In genomic region chr13:107130516-107130915, GRCh38 we compare ENCODE assay signal across 23 cellular contexts.
DNase-seq lines count a peak whose midpoint lies in the region; ATAC-seq and TF ChIP-seq lines count a peak whose summit lies in the region.
"Had no signal": no experiment of that assay in that cellular context is flagged by ENCODE, and none has a peak within 500 bp of the region (broad histone marks: within the 10 kb centered on the region; RNA-seq: fewer than 3 reads in every experiment).

No MANE protein-coding gene starts in this region.

- H3K9me1 ChIP-seq in IMR-90 (ENCODE audit: insufficient read depth, low read length), result no peaks in the 10 kb centered on the region

- H3K4me1 Mint-ChIP-seq in neural progenitor cell, result peaks cover 14% of the 10 kb centered on the region
- H3K4me1 Mint-ChIP-seq: CD14-positive monocyte; CD4-positive, alpha-beta memory T cell; CD8-positive, alpha-beta memory T cell had no signal

- peak; percentile 66 for ATAC-seq in IMR-90 (ENCODE audit: low read depth)
- ATAC-seq: GM12878 had no signal

- H3K27ac ChIP-seq in IMR-90 (ENCODE audit: insufficient read depth, low read length) (no peak overlapping the region), neural progenitor cell (no peak overlapping the region), Karpas-422 (ENCODE audit: low read length) (no peak overlapping the region)
- H3K27ac ChIP-seq: BLaER1 had no signal

- no peak overlapping the region for H3K23ac ChIP-seq in IMR-90 (ENCODE audit: low read depth, low read length)

- H2BK120ac ChIP-seq in IMR-90 (ENCODE audit: low read depth, low read length), result no peak overlapping the region

- intact Hi-C loops in IMR-90 (cut with micrococcal nuclease), result no loop called here

- no peaks in the 10 kb centered on the region for H3K4me1 ChIP-seq in IMR-90 (ENCODE audit: control insufficient read depth, insufficient read depth, low read length)
- peaks cover 20% of the 10 kb centered on the region for H3K4me1 ChIP-seq in neural progenitor cell
- no peaks in the 10 kb centered on the region for H3K4me1 ChIP-seq in Karpas-422 (ENCODE audit: low read length)
- H3K4me1 ChIP-seq: BE2C, BLaER1 had no signal

- H2BK20ac ChIP-seq in IMR-90 (ENCODE audit: low read depth, low read length), result no peak overlapping the region

- no peak overlapping the region for H2BK15ac ChIP-seq in IMR-90 (ENCODE audit: low read depth, low read length)

- no TSS peak for BruUV-seq in IMR-90 (replicated peaks; lab: Mats Ljungman, UMichigan)

- H3K18ac ChIP-seq in IMR-90 (ENCODE audit: low read depth, low read length), result no peak overlapping the region

- no CpG with 5 or more reads among the region's 1 CpG for WGBS in IMR-90 (ENCODE audit: extremely low coverage in 2 of 2, insufficient read length in 1 of 2), 2 experiments

- H2AFZ ChIP-seq in IMR-90 (replicated peaks; ENCODE audit: low read length, poor library complexity), result no peak overlapping the region
- H2AFZ ChIP-seq in neural progenitor cell (replicated peaks), result no peak overlapping the region
- no peak overlapping the region for H2AFZ ChIP-seq in Karpas-422 (ENCODE audit: low read length)

- H3K79me1 ChIP-seq in IMR-90 (ENCODE audit: low read depth in 1 of 2, low read length in 2 of 2), result no peaks in the 10 kb centered on the region

- H4K20me1 ChIP-seq in IMR-90 (ENCODE audit: insufficient read depth, low read length), result no peaks in the 10 kb centered on the region
- H4K20me1 ChIP-seq in neural progenitor cell (ENCODE audit: low read depth), result no peaks in the 10 kb centered on the region
- no peaks in the 10 kb centered on the region for H4K20me1 ChIP-seq in Karpas-422 (ENCODE audit: insufficient read depth, low read depth, low read length)
- H4K20me1 ChIP-seq: BLaER1 had no signal

- H3K9ac ChIP-seq in IMR-90 (ENCODE audit: low read depth, low read length) (no peak overlapping the region), neural progenitor cell (no peak overlapping the region), Karpas-422 (ENCODE audit: low read length) (no peak overlapping the region)
- H3K9ac ChIP-seq: BLaER1 had no signal

- no peak overlapping the region for H3K27ac Mint-ChIP-seq in neural progenitor cell
- H3K27ac Mint-ChIP-seq: CD14-positive monocyte; CD4-positive, alpha-beta memory T cell; CD4-positive, CD25-positive, alpha-beta regulatory T cell; CD8-positive, alpha-beta memory T cell had no signal

- H2AK9ac ChIP-seq in IMR-90 (replicated peaks; ENCODE audit: low read depth, low read length, poor library complexity), result no peak overlapping the region

- no peaks in the 10 kb centered on the region for H3K9me2 ChIP-seq in Karpas-422 (replicated peaks; ENCODE audit: insufficient read depth, low read length)

- no peak overlapping the region for H3K56ac ChIP-seq in IMR-90 (ENCODE audit: extremely low read depth, insufficient read depth, low read length)

- no peak for TF ChIP-seq RAD21 in IMR-90 (IDR thresholded peaks at IDR 0.05; ENCODE audit: low read length)

- in situ Hi-C loops in IMR-90 (cut with MboI; ENCODE audit: low sequenced_read_pairs), result no loop called here

- no peak overlapping the region for H2BK5ac ChIP-seq in IMR-90 (ENCODE audit: low read depth, low read length, poor library complexity, severe bottlenecking)

- H3K9me3 Mint-ChIP-seq in neural progenitor cell, result peaks cover 39% of the 10 kb centered on the region

- H4K91ac ChIP-seq in IMR-90 (ENCODE audit: insufficient read depth, low read depth, low read length), result no peak overlapping the region

- no peak overlapping the region for H2AK5ac ChIP-seq in IMR-90 (ENCODE audit: low read depth, low read length)

- no peak overlapping the region for H3K14ac ChIP-seq in IMR-90 (replicated peaks; ENCODE audit: low read depth, low read length)

- peaks cover 8% of the 10 kb centered on the region for H3F3A ChIP-seq in neural progenitor cell (ENCODE audit: low read depth)

- no peak for TF ChIP-seq CTCF in IMR-90 (conservative IDR thresholded peaks at IDR 0.05; ENCODE audit: low read depth, low read length)
- no peak for TF ChIP-seq CTCF in neural progenitor cell (IDR thresholded peaks at IDR 0.05)

- H3K4me3 ChIP-seq in IMR-90 (ENCODE audit: insufficient read depth, low read depth, low read length) (no peak overlapping the region), neural progenitor cell (no peak overlapping the region), Karpas-422 (ENCODE audit: low read length) (no peak overlapping the region)
- H3K4me3 ChIP-seq: BLaER1, GM12878 had no signal

- H3K27me3 ChIP-seq in IMR-90 (ENCODE audit: control insufficient read depth, insufficient read depth, low read length) (peaks cover 5% of the 10 kb centered on the region), neural progenitor cell (no peaks in the 10 kb centered on the region), Karpas-422 (ENCODE audit: low read length) (no peaks in the 10 kb centered on the region)
- H3K27me3 ChIP-seq: BE2C, BLaER1 had no signal

- H3K4me3 Mint-ChIP-seq in neural progenitor cell, result no peak overlapping the region
- H3K4me3 Mint-ChIP-seq: CD14-positive monocyte; CD4-positive, alpha-beta memory T cell; CD4-positive, CD25-positive, alpha-beta regulatory T cell; CD8-positive, alpha-beta memory T cell had no signal

- no peak overlapping the region for H4K8ac ChIP-seq in IMR-90 (ENCODE audit: low read depth in 2 of 2, low read length in 2 of 2)

- H3K9me3 ChIP-seq in IMR-90 (ENCODE audit: control insufficient read depth, insufficient read depth, low read length), result no peaks in the 10 kb centered on the region
- H3K9me3 ChIP-seq in neural progenitor cell (ENCODE audit: low read depth), result no peaks in the 10 kb centered on the region
- H3K9me3 ChIP-seq in Karpas-422 (ENCODE audit: low read length), result no peaks in the 10 kb centered on the region; the same call in 1 of the 2 replicates
- H3K9me3 ChIP-seq: BE2C had no signal

- H3K4me2 ChIP-seq in IMR-90 (ENCODE audit: low read depth, low read length) (no peak overlapping the region), neural progenitor cell (no peak overlapping the region), Karpas-422 (ENCODE audit: low read depth, low read length, poor library complexity, severe bottlenecking) (no peak overlapping the region)
- H3K4me2 ChIP-seq: BLaER1 had no signal

- no peak overlapping the region for H3K4ac ChIP-seq in IMR-90 (ENCODE audit: low read depth, low read length)

- no peak overlapping the region for H4K5ac ChIP-seq in IMR-90 (ENCODE audit: low read depth, low read length)

- H3K36me3 ChIP-seq in IMR-90 (ENCODE audit: control insufficient read depth, insufficient read depth, low read length) (no peaks in the 10 kb centered on the region), neural progenitor cell (no peaks in the 10 kb centered on the region), Karpas-422 (ENCODE audit: insufficient read depth, low read length) (no peaks in the 10 kb centered on the region)
- H3K36me3 ChIP-seq: BE2C had no signal

- peaks cover 10% of the 10 kb centered on the region for H3K27me3 Mint-ChIP-seq in neural progenitor cell (ENCODE audit: insufficient read depth, low read depth)
- H3K27me3 Mint-ChIP-seq: CD4-positive, alpha-beta memory T cell; CD4-positive, CD25-positive, alpha-beta regulatory T cell had no signal

- CTCF ChIA-PET in IMR-90 (lab: Yijun Ruan, JAX), result no interaction called here

- H3K36me3 Mint-ChIP-seq in neural progenitor cell, result peaks cover 4% of the 10 kb centered on the region
- H3K36me3 Mint-ChIP-seq: CD14-positive monocyte; CD4-positive, alpha-beta memory T cell; CD4-positive, CD25-positive, alpha-beta regulatory T cell; CD8-positive, alpha-beta memory T cell had no signal

- no peak for TF ChIP-seq POLR2A in IMR-90 (IDR thresholded peaks at IDR 0.05; ENCODE audit: low read depth, low read length)

- DNase-seq in IMR-90, result no peak
- DNase-seq in neural progenitor cell (ENCODE audit: low spot score), result peak; percentile 22
- DNase-seq in Karpas-422, result no peak
- DNase-seq in kidney tubule cell (ENCODE audit: low spot score), result no peak
- DNase-seq in UCSD-AML1 (lab: John Stamatoyannopoulos, UW; ENCODE audit: unreplicated experiment), result no peak
- DNase-seq: 8988T; ACHN; BE2C; C1 segment of cervical spinal cord; CD4-positive, alpha-beta memory T cell; CD4-positive, CD25-positive, alpha-beta regulatory T cell; CD8-positive, alpha-beta memory T cell; COR-L47; DMS 273 treated with DMSO at 0.1 percent for 48 hours; DMS153; DMS53; DMS79; DND-41; EL; GDM1 had no signal

- POLR2A ChIA-PET in IMR-90 (lab: Charles Lee; ENCODE audit: unreplicated experiment), result no interaction called here

- dilution Hi-C loops in IMR-90 (cut with HindIII; ENCODE audit: low sequenced_read_pairs, unreplicated experiment), result no loop called here

- no peaks in the 10 kb centered on the region for H3K79me2 ChIP-seq in neural progenitor cell (ENCODE audit: low read depth)
- no peaks in the 10 kb centered on the region for H3K79me2 ChIP-seq in Karpas-422 (ENCODE audit: low read length)

TF ChIP-seq in IMR-90, 13 proteins besides CTCF, POLR2A, EP300 and RAD21:
- TF ChIP-seq MXI1 (IDR thresholded peaks at IDR 0.05; ENCODE audit: borderline replicate concordance, low read depth, low read length) (no peak), CEBPB (IDR thresholded peaks at IDR 0.05; ENCODE audit: low read depth, low read length) (no peak), MAZ (IDR thresholded peaks at IDR 0.05; ENCODE audit: borderline replicate concordance, low read depth, low read length) (no peak), CHD1 (IDR thresholded peaks at IDR 0.05; ENCODE audit: low read depth, low read length) (no peak), ELK1 (IDR thresholded peaks at IDR 0.05; ENCODE audit: borderline replicate concordance, low read depth, low read length) (no peak), RCOR1 (IDR thresholded peaks at IDR 0.05; ENCODE audit: insufficient replicate concordance, low read length) (no peak), FOS (IDR thresholded peaks at IDR 0.05; ENCODE audit: low read depth, low read length) (no peak), RFX5 (IDR thresholded peaks at IDR 0.05; ENCODE audit: low read depth, low read length) (no peak), BHLHE40 (IDR thresholded peaks at IDR 0.05; ENCODE audit: low read depth, low read length) (no peak)
